In genomic region chr13:68078874-68079273, GRCh38 we compare ENCODE assay signal across 23 cellular contexts.
"Had no signal": no experiment of that assay in that cellular context is flagged by ENCODE, and none has a peak within 500 bp of the region (broad histone marks: within the 10 kb centered on the region; RNA-seq: fewer than 3 reads in every experiment).

No MANE protein-coding gene starts in this region.

- ATAC-seq: gastroesophageal sphincter; naive thymus-derived CD8-positive, alpha-beta T cell; right cardiac atrium; T-helper 17 cell had no signal

- H3K36me3 ChIP-seq: gastroesophageal sphincter, spleen, suprapubic skin, tibial artery, WERI-Rb-1 had no signal

- H3K27ac ChIP-seq: gastroesophageal sphincter, hepatocyte, spleen, suprapubic skin, tibial artery, WERI-Rb-1 had no signal

- H3K4me3 ChIP-seq: gastroesophageal sphincter, hepatocyte, spleen, suprapubic skin, tibial artery had no signal

- DNase-seq: activated CD4-positive, alpha-beta memory T cell treated with anti-CD3 and anti-CD28 coated beads, Interleukin-2, amount 10 ng/mL, durations not matched to agents 7 days and 5 days; activated CD4-positive, alpha-beta T cell treated with anti-CD3 and anti-CD28 coated beads, Interleukin-2, amount 10 ng/mL, durations not matched to agents 24 days and 14 days; activated CD4-positive, CD25-positive, alpha-beta regulatory T cell treated with anti-CD3 and anti-CD28 coated beads, Interleukin-2, amount 50 U/mL, for 72 hours; activated CD8-positive, alpha-beta memory T cell treated with anti-CD3 and anti-CD28 coated beads, Interleukin-2, amount 50 U/mL, for 48 hours; activated gamma-delta T cell; activated naive CD4-positive, alpha-beta T cell treated with anti-CD3 and anti-CD28 coated beads, Interleukin-2, amount 10 ng/mL, durations not matched to agents 7 days and 5 days; activated naive CD8-positive, alpha-beta T cell treated with anti-CD3 and anti-CD28 coated beads, Interleukin-2, amount 10 ng/mL, durations not matched to agents 7 days and 5 days; activated T-cell treated with anti-CD3 and anti-CD28 coated beads, Interleukin-2, amount 50 U/mL, for 24 hours; amniotic stem cell; endodermal cell; islet precursor cell; naive thymus-derived CD8-positive, alpha-beta T cell; occipital lobe; right cardiac atrium; spleen; stimulated activated naive CD4-positive, alpha-beta T cell; T-helper 17 cell; T1000; tibial artery; WERI-Rb-1 had no signal

- H3K9me3 ChIP-seq: gastroesophageal sphincter, suprapubic skin, tibial artery had no signal

- H3K4me1 ChIP-seq: gastroesophageal sphincter, spleen, suprapubic skin, tibial artery had no signal

- H3K27me3 ChIP-seq: gastroesophageal sphincter, hepatocyte, spleen, suprapubic skin, tibial artery had no signal
